Comparison of ENCODE assay signal across 9 cellular contexts in the genomic region with DNA sequence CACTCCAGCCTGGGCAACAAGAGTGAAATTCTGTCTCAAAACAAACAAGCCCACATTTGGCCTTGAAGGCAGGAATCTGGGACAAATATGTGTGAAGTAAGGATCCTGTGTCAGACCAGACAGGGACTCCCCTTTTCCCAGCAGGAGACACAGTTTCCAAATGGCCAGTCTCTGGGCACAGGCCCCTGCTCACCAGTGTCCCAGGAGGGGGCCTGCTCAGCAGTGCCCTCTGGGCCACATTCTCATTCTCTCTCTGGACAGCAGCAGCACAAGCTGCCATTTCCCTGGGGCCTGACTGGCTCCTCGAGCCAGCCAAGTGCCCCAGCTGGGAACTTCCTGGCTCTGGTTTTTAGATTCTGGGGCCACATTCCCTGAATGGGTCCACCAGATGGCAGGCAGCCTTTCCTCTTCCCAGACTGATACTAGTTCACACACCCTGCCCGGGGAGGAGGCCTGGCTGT. TPM values are rescaled to one million over a fixed set of nuclear protein-coding genes. Genes with fewer than 3 reads are reported as not detected.
DNase-seq lines count a peak whose midpoint lies in the region; ATAC-seq, FAIRE-seq and TF ChIP-seq lines count a peak whose summit lies in the region.
"Had no signal": no experiment of that assay in that cellular context is flagged by ENCODE, and none has a peak within 500 bp of the region (broad histone marks: within the 10 kb centered on the region; RNA-seq: fewer than 3 reads in every experiment).

No MANE protein-coding gene starts in this region.

- intact Hi-C loops in pancreas (cut with DNase I) = no loop called here

- DNase-seq in SK-N-SH (peak; percentile 84), fibroblast of the aortic adventitia (ENCODE audit: low read depth) (peak; percentile 50), pancreas (peak in 5 of 6 donors; percentile 81 to 88 (median 84)), GF-D8 (lab: John Stamatoyannopoulos, UW) (no peak), HuH-7.5 (ENCODE audit: low spot score) (no peak), T-helper 17 cell (no peak)
- DNase-seq: GDM1 had no signal

- POLR2A ChIA-PET in SK-N-SH (lab: Yijun Ruan, JAX) = interaction anchor here (0.7 to 1.7 kb wide), 6 partner anchors 11 to 75 kb away, joined by 3 to 8 read pairs (median 3); a partner anchor contains a TSS

- H3K27me3 ChIP-seq in BLaER1 (no peaks in the 10 kb centered on the region), SK-N-SH (ENCODE audit: insufficient read depth) (no peaks in the 10 kb centered on the region), pancreas (no peaks in the 10 kb centered on the region)

- no peaks in the 10 kb centered on the region for H3K9me2 ChIP-seq in SK-N-SH

- no peaks in the 10 kb centered on the region for H3K9me3 ChIP-seq in BLaER1
- H3K9me3 ChIP-seq in SK-N-SH = no peaks in the 10 kb centered on the region
- H3K9me3 ChIP-seq in pancreas = no peaks in the 10 kb centered on the region
- no peaks in the 10 kb centered on the region for H3K9me3 ChIP-seq in T-helper 17 cell (ENCODE audit: control insufficient read depth, low read length, poor library complexity, severe bottlenecking)

- TF ChIP-seq RAD21 in SK-N-SH (IDR thresholded peaks at IDR 0.05; ENCODE audit: low read length) = peak; percentile 35; the same call in 1 of the 2 replicates

- H4K20me1 ChIP-seq in BLaER1 (peaks cover 13% of the 10 kb centered on the region; the same call in 1 of the 2 replicates), SK-N-SH (ENCODE audit: insufficient read depth) (no peaks in the 10 kb centered on the region)

- H3K4me3 ChIP-seq in BLaER1 (no peak overlapping the region), SK-N-SH (ENCODE audit: low read depth in 2 of 2, low read length in 1 of 2) (no peak overlapping the region), fibroblast of the aortic adventitia (ENCODE audit: low read depth, low read length) (no peak overlapping the region), pancreas (no peak overlapping the region)

- H3K9ac ChIP-seq in BLaER1 (0 out of 2 replicates have a peak overlapping the region, but pooled peaks have one; percentile 48), SK-N-SH (no peak overlapping the region)

- no peaks in the 10 kb centered on the region for H3K79me2 ChIP-seq in SK-N-SH (ENCODE audit: insufficient read depth)

- peaks cover 13% of the 10 kb centered on the region for H3F3A ChIP-seq in SK-N-SH (replicated peaks; ENCODE audit: insufficient read depth)

- WGBS in SK-N-SH (ENCODE audit: low lambda C conversion rate) = 56% methylated on average over 2 of the region's 2 CpGs
- 20 to 24% methylated on average over 2 of the region's 2 CpGs for WGBS in pancreas, 2 donors

- no peaks in the 10 kb centered on the region for H3K27me3 Mint-ChIP-seq in T-helper 17 cell

- no peaks in the 10 kb centered on the region for H3K36me3 Mint-ChIP-seq in T-helper 17 cell (ENCODE audit: low read depth)

- H3K4me3 Mint-ChIP-seq in T-helper 17 cell = no peak overlapping the region

- no peak; a peak in 1 of 4 replicates for TF ChIP-seq EP300 in SK-N-SH (IDR thresholded peaks at IDR 0.05; ENCODE audit: borderline replicate concordance in 1 of 2, low read depth in 1 of 2, low read length in 1 of 2)

- FAIRE-seq in pancreas (lab: Jason Lieb, UNC) = no peak

- H3K27ac ChIP-seq in BLaER1 (peak overlapping the region; percentile 26; the same call in 1 of the 2 replicates), SK-N-SH (ENCODE audit: low read depth in 2 of 2, low read length in 1 of 2) (peak overlapping the region; percentile 20 to 50; a peak in 3 of 4 replicates), pancreas (peak overlapping the region; percentile 61 to 74 (median 70))

- H3K4me1 Mint-ChIP-seq in T-helper 17 cell = peaks cover 2% of the 10 kb centered on the region

- TF ChIP-seq CTCF in SK-N-SH (IDR thresholded peaks at IDR 0.05) (no peak), fibroblast of the aortic adventitia (IDR thresholded peaks at IDR 0.05; ENCODE audit: insufficient read depth, low read length) (peak; percentile 23), pancreas (IDR thresholded peaks at IDR 0.05) (no peak)

- no peak overlapping the region for H3K27ac Mint-ChIP-seq in T-helper 17 cell

- peaks cover 48% of the 10 kb centered on the region for H3K36me3 ChIP-seq in BLaER1
- H3K36me3 ChIP-seq in SK-N-SH (replicated peaks in 1 of 2; ENCODE audit: control insufficient read depth in 1 of 2, insufficient read depth in 2 of 2, low read length in 1 of 2) = peaks cover 0 to 2% of the 10 kb centered on the region in 2 experiments
- no peaks in the 10 kb centered on the region for H3K36me3 ChIP-seq in pancreas

- peaks cover 8% of the 10 kb centered on the region; the same call in 1 of the 2 replicates for H3K4me1 ChIP-seq in BLaER1
- peaks cover 2 to 6% of the 10 kb centered on the region in 2 experiments; a peak in 3 of 4 replicates for H3K4me1 ChIP-seq in SK-N-SH (ENCODE audit: control insufficient read depth in 1 of 2, insufficient read depth in 2 of 2, low read depth in 1 of 2, low read length in 1 of 2)
- H3K4me1 ChIP-seq in pancreas = peaks cover 0 to 15% (median 5%) of the 10 kb centered on the region in 3 donors

- no peak overlapping the region for H2AFZ ChIP-seq in SK-N-SH (ENCODE audit: low read depth)

- ATAC-seq in pancreas = peak; percentile 72 to 88 (median 83)
- no peak for ATAC-seq in T-helper 17 cell
- ATAC-seq in HG02623 (IDR thresholded peaks at IDR 0.05; ENCODE audit: unreplicated experiment) = no peak

- H3K4me2 ChIP-seq in BLaER1 (no peak overlapping the region), SK-N-SH (no peak overlapping the region)

- CTCF ChIA-PET in SK-N-SH (lab: Yijun Ruan, JAX) = interaction anchor here (0.6 to 27.8 kb wide), 11 partner anchors 9 to 622 kb away, joined by 3 to 654 read pairs (median 4); no protein-coding TSS in a partner anchor

TF ChIP-seq in SK-N-SH, 30 proteins besides CTCF, POLR2A, EP300 and RAD21:
- TF ChIP-seq POLR2AphosphoS5 (IDR thresholded peaks at IDR 0.05; ENCODE audit: low read depth, low read length) = no peak
- peak; percentile 50 for TF ChIP-seq CHD2 (IDR thresholded peaks at IDR 0.05; ENCODE audit: low read length, partially characterized antibody)
- peak; percentile 44; the same call in 1 of the 2 replicates for TF ChIP-seq MXI1 (IDR thresholded peaks at IDR 0.05; ENCODE audit: low read depth, low read length)
- TF ChIP-seq, protein P1, sequence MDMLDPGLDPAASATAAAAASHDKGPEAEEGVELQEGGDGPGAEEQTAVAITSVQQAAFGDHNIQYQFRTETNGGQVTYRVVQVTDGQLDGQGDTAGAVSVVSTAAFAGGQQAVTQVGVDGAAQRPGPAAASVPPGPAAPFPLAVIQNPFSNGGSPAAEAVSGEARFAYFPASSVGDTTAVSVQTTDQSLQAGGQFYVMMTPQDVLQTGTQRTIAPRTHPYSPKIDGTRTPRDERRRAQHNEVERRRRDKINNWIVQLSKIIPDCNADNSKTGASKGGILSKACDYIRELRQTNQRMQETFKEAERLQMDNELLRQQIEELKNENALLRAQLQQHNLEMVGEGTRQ (IDR thresholded peaks at IDR 0.05; ENCODE audit: borderline replicate concordance, low read depth, low read length) = no peak
- peak; percentile 56; the same call in 1 of the 2 replicates for TF ChIP-seq RCOR1 (IDR thresholded peaks at IDR 0.05; ENCODE audit: low read length)
- no peak for TF ChIP-seq MEF2A (IDR thresholded peaks at IDR 0.05; ENCODE audit: borderline replicate concordance, low read depth)
- TF ChIP-seq GABPA (IDR thresholded peaks at IDR 0.05; ENCODE audit: low read depth) = no peak
- no peak for TF ChIP-seq FOXJ3 (CRISPR knock-in tag; IDR thresholded peaks at IDR 0.05)
- no peak for TF ChIP-seq EZH2phosphoT487 (IDR thresholded peaks at IDR 0.05; ENCODE audit: borderline replicate concordance, low read depth)
- no peak for TF ChIP-seq FOXM1 (IDR thresholded peaks at IDR 0.05; ENCODE audit: low read depth)
- TF ChIP-seq, protein P2, sequence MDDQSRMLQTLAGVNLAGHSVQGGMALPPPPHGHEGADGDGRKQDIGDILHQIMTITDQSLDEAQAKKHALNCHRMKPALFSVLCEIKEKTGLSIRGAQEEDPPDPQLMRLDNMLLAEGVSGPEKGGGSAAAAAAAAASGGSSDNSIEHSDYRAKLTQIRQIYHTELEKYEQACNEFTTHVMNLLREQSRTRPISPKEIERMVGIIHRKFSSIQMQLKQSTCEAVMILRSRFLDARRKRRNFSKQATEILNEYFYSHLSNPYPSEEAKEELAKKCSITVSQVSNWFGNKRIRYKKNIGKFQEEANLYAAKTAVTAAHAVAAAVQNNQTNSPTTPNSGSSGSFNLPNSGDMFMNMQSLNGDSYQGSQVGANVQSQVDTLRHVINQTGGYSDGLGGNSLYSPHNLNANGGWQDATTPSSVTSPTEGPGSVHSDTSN (IDR thresholded peaks at IDR 0.05) = no peak
- TF ChIP-seq SMC3 (IDR thresholded peaks at IDR 0.05; ENCODE audit: low read depth, low read length) = peak; percentile 30; the same call in 1 of the 2 replicates
TF ChIP-seq in SK-N-SH: peak in this region for 4.

RNA-seq across cellular contexts. Expression of a gene that starts 11.7 kb away (rescaled TPM):
- polyA plus RNA-seq in SK-N-SH (2012; rRNA removed) (7.1 and 7.4 TPM in 2 replicates), pancreas (10 to 100 TPM in 1 of 2 donors, 1 to 10 TPM in 1; 9.6 to 15.3 TPM)
- 3.2 and 4.4 TPM in 2 replicates for polyA plus RNA-seq in SK-N-SH (2012; cell fraction: cytosol; rRNA removed)
- polyA plus RNA-seq in SK-N-SH (2012; cell fraction: nucleus; rRNA removed) = 50.2 and 76.3 TPM in 2 replicates
- total RNA-seq in fibroblast of the aortic adventitia (ENCODE audit: low replicate concordance) (12.2 and 17.7 TPM in 2 replicates), pancreas (10 to 100 TPM in 4 of 6 donors, 1 to 10 TPM in 2; 8.7 to 15.8 (median 10.3) TPM), T-helper 17 cell (100 to 1,000 TPM in 1 of 2 donors, 10 to 100 TPM in 1; 92.9 to 110 TPM)

Comparison
In these comparisons a context has a peak if more than half of its experiments do, and no peak if none do; other contexts are left out.
1. DNase-seq: peak in SK-N-SH (single experiment), fibroblast of the aortic adventitia (single experiment) and pancreas (5 of 6); none in GF-D8 (single experiment), HuH-7.5 (single experiment) and T-helper 17 cell (0 of 3).
2. ATAC-seq: peak in pancreas (4 of 4); none in T-helper 17 cell (single experiment) and HG02623 (single experiment).
3. Peak in every context shown above with its lines, with median percentiles within 50 percentile points of each other: H3K27ac ChIP-seq.